1 cellular context compared by ENCODE assay signal in genomic region chr20:37920679-37921322, GRCh38.
A peak's percentile ranks its signal among the peaks of the same experiment; 100 is the strongest.
TF ChIP-seq lines count a peak whose summit lies in the region.

No MANE protein-coding gene starts in this region.

TF ChIP-seq in GM12878, 131 proteins besides CTCF, POLR2A, EP300 and RAD21:
- TF ChIP-seq TCF7 (IDR thresholded peaks at IDR 0.05; ENCODE audit: borderline replicate concordance) (no peak), CEBPB (IDR thresholded peaks at IDR 0.05; ENCODE audit: borderline replicate concordance in 1 of 2, low read depth in 2 of 2, low read length in 2 of 2) (no peak), SP1 (IDR thresholded peaks at IDR 0.05; ENCODE audit: low read depth, low read length) (no peak), CEBPZ (IDR thresholded peaks at IDR 0.05; ENCODE audit: low read depth, low read length) (no peak), ZBTB4 (CRISPR knock-in tag; IDR thresholded peaks at IDR 0.05) (no peak), PML (IDR thresholded peaks at IDR 0.05; ENCODE audit: low read length) (no peak), HDAC2 (IDR thresholded peaks at IDR 0.05) (no peak), TCF3 (IDR thresholded peaks at IDR 0.05; ENCODE audit: borderline replicate concordance, insufficient read depth, low read depth, low read length) (peak; percentile 60; the same call in 1 of the 2 replicates), POLR2AphosphoS5 (IDR thresholded peaks at IDR 0.05; ENCODE audit: low read length) (no peak), TCF12 (IDR thresholded peaks at IDR 0.05; ENCODE audit: low read depth, low read length) (peak; percentile 70; the same call in 1 of the 2 replicates), NR2C1 (IDR thresholded peaks at IDR 0.05) (no peak), KAT2A (conservative IDR thresholded peaks at IDR 0.05; ENCODE audit: control insufficient read depth, low read depth, low read length) (no peak), EZH2 (IDR thresholded peaks at IDR 0.05; ENCODE audit: borderline replicate concordance, control insufficient read depth, low read depth, low read length) (no peak), ZNF24 (IDR thresholded peaks at IDR 0.05) (peak; percentile 93), CHD2 (IDR thresholded peaks at IDR 0.05; ENCODE audit: borderline replicate concordance, low read depth, low read length) (no peak), CBX3 (IDR thresholded peaks at IDR 0.05; ENCODE audit: borderline replicate concordance, low read depth) (no peak), ATF7 (IDR thresholded peaks at IDR 0.05; ENCODE audit: low read depth) (no peak), ZZZ3 (IDR thresholded peaks at IDR 0.05; ENCODE audit: control insufficient read depth, insufficient read length, low read depth) (no peak), IRF3 (IDR thresholded peaks at IDR 0.05) (no peak), RB1 (IDR thresholded peaks at IDR 0.05; ENCODE audit: borderline replicate concordance) (no peak), MXI1 (IDR thresholded peaks at IDR 0.05; ENCODE audit: low read depth, low read length) (no peak), SIN3A (IDR thresholded peaks at IDR 0.05; ENCODE audit: low read depth, low read length) (no peak)
